Comparison of ENCODE assay signal across 8 cellular contexts in the genomic region with DNA sequence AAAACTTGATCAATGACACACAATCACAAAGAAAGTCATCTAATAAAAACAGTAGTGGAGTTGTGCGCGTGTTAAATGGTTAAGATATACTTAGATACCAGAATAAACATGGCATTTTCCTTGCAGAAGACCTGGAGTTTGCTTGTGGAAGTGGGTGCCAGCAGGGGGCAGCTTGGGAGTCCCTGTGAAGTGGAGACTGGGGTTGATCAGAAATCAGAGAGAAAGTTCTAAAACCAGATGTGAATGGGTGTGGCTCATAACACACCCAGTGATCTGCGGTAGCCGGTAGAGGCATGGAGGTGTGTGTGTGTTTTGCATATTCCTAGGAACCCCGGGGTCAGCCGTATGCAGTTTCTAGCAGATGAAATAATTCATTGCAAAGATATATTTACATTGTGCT.
A peak's percentile ranks its signal among the peaks of the same experiment; 100 is the strongest.
DNase-seq lines count a peak whose midpoint lies in the region; ATAC-seq, FAIRE-seq and TF ChIP-seq lines count a peak whose summit lies in the region.

No MANE protein-coding gene starts in this region.

- dilution Hi-C loops in keratinocyte (cut with MboI; ENCODE audit: extremely low pct_ligation_motif_present, low sequenced_read_pairs) = no loop called here

- H3K36me3 ChIP-seq in PC-3 (ENCODE audit: low read depth, low read length) (no peaks in the 10 kb centered on the region), keratinocyte (ENCODE audit: control insufficient read depth in 2 of 2, extremely low read depth in 1 of 2, insufficient read depth in 2 of 2, low read length in 2 of 2) (no peaks in the 10 kb centered on the region)

- H3K79me2 ChIP-seq in PC-3 (ENCODE audit: low read length) (no peaks in the 10 kb centered on the region), keratinocyte (ENCODE audit: control insufficient read depth, insufficient read depth, low read length) (no peaks in the 10 kb centered on the region)

- POLR2A ChIA-PET in PC-3 (lab: Charles Lee; ENCODE audit: unreplicated experiment) = no interaction called here

- no peaks in the 10 kb centered on the region for H3F3A ChIP-seq in PC-3 (ENCODE audit: low read length, unreplicated experiment)

- H3K27ac ChIP-seq in PC-3 (ENCODE audit: low read length) (no peak overlapping the region), keratinocyte (ENCODE audit: control insufficient read depth, insufficient read depth, low read length) (no peak overlapping the region)

- ATAC-seq in PC-3 = no peak; the same call in 1 of the 2 replicates
- no peak for ATAC-seq in GM18502 (IDR thresholded peaks at IDR 0.05; ENCODE audit: poor library complexity, unreplicated experiment)
- ATAC-seq in HG02970 (IDR thresholded peaks at IDR 0.05; ENCODE audit: low FRiP score, unreplicated experiment) = no peak

- DNase-seq in ELR (ENCODE audit: low read depth) = peak; percentile 31
- peak; percentile 41 for DNase-seq in PC-3
- peak; percentile 57 for DNase-seq in activated naive CD4-positive, alpha-beta T cell treated with anti-CD3 and anti-CD28 coated beads, Interleukin-2, amount 50 U/mL, for 16 hours
- no peak for DNase-seq in keratinocyte (ENCODE audit: low read depth, low spot score)
- DNase-seq in stimulated activated CD8-positive, alpha-beta memory T cell treated with anti-CD3 and anti-CD28 coated beads, Interleukin-12 subunit alpha, Interleukin-12 subunit beta, amount 100 ng/mL, for 4 hours (ENCODE audit: low read depth) = peak; percentile 28
- no peak for DNase-seq in DMS79 treated with DMSO at 0.1 percent for 48 hours (lab: John Stamatoyannopoulos, UW)

- no peak overlapping the region for H3K9ac ChIP-seq in PC-3 (ENCODE audit: low read length)
- H3K9ac ChIP-seq in keratinocyte (ENCODE audit: control insufficient read depth, extremely low read depth, insufficient read depth, low read length) = no peak overlapping the region

- CTCF ChIA-PET in PC-3 (lab: Charles Lee) = no interaction called here

- intact Hi-C loops in PC-3 (cut with micrococcal nuclease) = no loop called here

- no peaks in the 10 kb centered on the region for H3K9me3 ChIP-seq in PC-3 (ENCODE audit: low read length)
- H3K9me3 ChIP-seq in keratinocyte (ENCODE audit: control insufficient read depth, low read depth, low read length) = no peaks in the 10 kb centered on the region

- H2AFZ ChIP-seq in PC-3 (ENCODE audit: low read length) (no peak overlapping the region), keratinocyte (ENCODE audit: control insufficient read depth, low read length) (no peak overlapping the region)

- no TSS peak for BruUV-seq in PC-3 (replicated peaks; lab: Mats Ljungman, UMichigan)

- H3K4me1 ChIP-seq in PC-3 (ENCODE audit: insufficient read depth, low read length) (no peaks in the 10 kb centered on the region), keratinocyte (ENCODE audit: control insufficient read depth, extremely low read depth, insufficient read depth, low read length) (no peaks in the 10 kb centered on the region)

- H3K4me3 ChIP-seq in PC-3 (ENCODE audit: low read length) (no peak overlapping the region), keratinocyte (ENCODE audit: control insufficient read depth in 2 of 3, extremely low read depth in 1 of 3, insufficient read depth in 2 of 3, low read depth in 1 of 3, low read length in 3 of 3) (no peak overlapping the region)

- no peak for FAIRE-seq in keratinocyte (lab: Jason Lieb, UNC)

- no peaks in the 10 kb centered on the region for H3K9me1 ChIP-seq in keratinocyte (ENCODE audit: control insufficient read depth, extremely low read depth, insufficient read depth, low read length)

- H4K20me1 ChIP-seq in PC-3 (ENCODE audit: low read length) (no peaks in the 10 kb centered on the region), keratinocyte (ENCODE audit: control insufficient read depth, extremely low read depth, insufficient read depth, low read length) (no peaks in the 10 kb centered on the region)

- H3K9me2 ChIP-seq in PC-3 (replicated peaks; ENCODE audit: low read length) = no peaks in the 10 kb centered on the region

- TF ChIP-seq CTCF in PC-3 (conservative IDR thresholded peaks at IDR 0.05; ENCODE audit: low read depth, low read length) = peak; percentile 67
- peak; percentile 25 to 55 (median 45) for TF ChIP-seq CTCF in keratinocyte (optimal IDR thresholded peaks at IDR 0.05 in 1 of 3, IDR thresholded peaks at IDR 0.05 in 1 of 3, conservative IDR thresholded peaks at IDR 0.05 in 1 of 3; ENCODE audit: extremely low read depth in 1 of 3, insufficient read depth in 2 of 3, low read length in 3 of 3)

- H3K27me3 ChIP-seq in PC-3 (ENCODE audit: low read length) = no peaks in the 10 kb centered on the region
- H3K27me3 ChIP-seq in keratinocyte (ENCODE audit: control insufficient read depth, extremely low read depth, insufficient read depth, low read length) = no peaks in the 10 kb centered on the region

- H3K4me2 ChIP-seq in PC-3 (ENCODE audit: low read length) (no peak overlapping the region), keratinocyte (ENCODE audit: control insufficient read depth, extremely low read depth, insufficient read depth, low read depth, low read length) (no peak overlapping the region)

Comparison
In these comparisons a context has a peak if more than half of its experiments do, and no peak if none do; other contexts are left out.
1. DNase-seq: peak in ELR (single experiment), PC-3 (single experiment), activated naive CD4-positive, alpha-beta T cell treated with anti-CD3 and anti-CD28 coated beads, Interleukin-2, amount 50 U/mL, for 16 hours (single experiment) and stimulated activated CD8-positive, alpha-beta memory T cell treated with anti-CD3 and anti-CD28 coated beads, Interleukin-12 subunit alpha, Interleukin-12 subunit beta, amount 100 ng/mL, for 4 hours (single experiment); none in keratinocyte (single experiment) and DMS79 treated with DMSO at 0.1 percent for 48 hours (single experiment).